ENCODE assay signal across 9 cellular contexts in genomic region chr4:118398226-118399090, GRCh38. TPM values are rescaled to one million over a fixed set of nuclear protein-coding genes. Genes with fewer than 3 reads are reported as not detected.
DNase-seq lines count a peak whose midpoint lies in the region; ATAC-seq lines count a peak whose summit lies in the region.
"Had no signal": no experiment of that assay in that cellular context is flagged by ENCODE, and none has a peak within 500 bp of the region (broad histone marks: within the 10 kb centered on the region; RNA-seq: fewer than 3 reads in every experiment).

No MANE protein-coding gene starts in this region.

- no peak for DNase-seq in stimulated activated naive CD8-positive, alpha-beta T cell treated with anti-CD3 and anti-CD28 coated beads, Interleukin-15, amount 100 ng/mL, for 72 hours
- DNase-seq in stimulated activated naive CD8-positive, alpha-beta T cell treated with anti-CD3 and anti-CD28 coated beads, Interleukin-15, Interleukin-2, amounts not matched to agents 100 U/mL and 50 U/mL, for 24 hours = no peak
- DNase-seq in NAMALWA (ENCODE audit: low spot score) = peak; percentile 51
- no peak for DNase-seq in midbrain (lab: John Stamatoyannopoulos, UW)
- DNase-seq in LoVo (ENCODE audit: low spot score) = no peak
- no peak for DNase-seq in HuH-7.5 (ENCODE audit: low spot score)
- no peak for DNase-seq in cardiac septum (ENCODE audit: low spot score)
- DNase-seq: kidney had no signal

- intact Hi-C loops in cardiac septum (cut with DNase I) = no loop called here

- no peaks in the 10 kb centered on the region for H3K4me1 Mint-ChIP-seq in stimulated activated naive CD8-positive, alpha-beta T cell treated with anti-CD3 and anti-CD28 coated beads, Interleukin-15, amount 100 ng/mL, for 72 hours

- peaks cover 13% of the 10 kb centered on the region for H3K27me3 Mint-ChIP-seq in stimulated activated naive CD8-positive, alpha-beta T cell treated with anti-CD3 and anti-CD28 coated beads, Interleukin-15, amount 100 ng/mL, for 72 hours

- H3K27ac Mint-ChIP-seq in stimulated activated naive CD8-positive, alpha-beta T cell treated with anti-CD3 and anti-CD28 coated beads, Interleukin-15, amount 100 ng/mL, for 72 hours = no peak overlapping the region

- H3K4me3 Mint-ChIP-seq in stimulated activated naive CD8-positive, alpha-beta T cell treated with anti-CD3 and anti-CD28 coated beads, Interleukin-15, amount 100 ng/mL, for 72 hours = no peak overlapping the region

- ATAC-seq in stimulated activated naive CD8-positive, alpha-beta T cell treated with anti-CD3 and anti-CD28 coated beads, Interleukin-15, amount 100 ng/mL, for 72 hours = peak; percentile 49
- no peak for ATAC-seq in stimulated activated naive CD8-positive, alpha-beta T cell treated with anti-CD3 and anti-CD28 coated beads, Interleukin-15, Interleukin-2, amounts not matched to agents 100 U/mL and 50 U/mL, for 24 hours
- ATAC-seq in HG02938 (IDR thresholded peaks at IDR 0.05; ENCODE audit: unreplicated experiment) = peak; percentile 94

- H3K9me3 Mint-ChIP-seq in stimulated activated naive CD8-positive, alpha-beta T cell treated with anti-CD3 and anti-CD28 coated beads, Interleukin-15, amount 100 ng/mL, for 72 hours = no peaks in the 10 kb centered on the region

RNA-seq across cellular contexts. Expression of gene PRSS12, which starts 45.7 kb away (rescaled TPM):
- 0.05 TPM for total RNA-seq in cardiac septum
